10 cellular contexts compared by ENCODE assay signal in genomic region chr19:15430526-15431120, GRCh38. TPM values are rescaled to one million over a fixed set of nuclear protein-coding genes. Genes with fewer than 3 reads are reported as not detected.
A peak's percentile ranks its signal among the peaks of the same experiment; 100 is the strongest.
DNase-seq lines count a peak whose midpoint lies in the region; ATAC-seq and TF ChIP-seq lines count a peak whose summit lies in the region.
"Had no signal": no experiment of that assay in that cellular context is flagged by ENCODE, and none has a peak within 500 bp of the region (broad histone marks: within the 10 kb centered on the region; RNA-seq: fewer than 3 reads in every experiment).

No MANE protein-coding gene starts in this region.

- peaks cover 29 to 31% of the 10 kb centered on the region in 2 donors for H3K4me1 Mint-ChIP-seq in effector memory CD8-positive, alpha-beta T cell (ENCODE audit: low read depth in 2 of 2)
- peaks cover 24% of the 10 kb centered on the region for H3K4me1 Mint-ChIP-seq in osteocyte (ENCODE audit: unreplicated experiment)

- H4K20me1 ChIP-seq in DOHH2 (ENCODE audit: control insufficient read depth, insufficient read depth, low read depth, low read length) (peaks cover 9% of the 10 kb centered on the region), OCI-LY1 (ENCODE audit: insufficient read depth, low read length) (no peaks in the 10 kb centered on the region)

- intact Hi-C loops in testis (cut with DNase I; ENCODE audit: low total_unique reads), result loop anchor here (10.0 kb wide), 1 partner anchor 166 kb away; no protein-coding TSS in a partner anchor

- peaks cover 57% of the 10 kb centered on the region for H3K36me3 ChIP-seq in DOHH2 (ENCODE audit: control insufficient read depth, low read length)
- H3K36me3 ChIP-seq in OCI-LY1 (ENCODE audit: insufficient read depth, low read length), result peaks cover 23% of the 10 kb centered on the region
- H3K36me3 ChIP-seq in testis (ENCODE audit: low read depth, missing control alignments), result no peaks in the 10 kb centered on the region

- H3K4me2 ChIP-seq in DOHH2 (ENCODE audit: low read length) (peak overlapping the region; percentile 100), OCI-LY1 (ENCODE audit: low read length) (peak overlapping the region; percentile 96)

- no peaks in the 10 kb centered on the region for H3K27me3 Mint-ChIP-seq in effector memory CD8-positive, alpha-beta T cell
- H3K27me3 Mint-ChIP-seq in osteocyte (ENCODE audit: unreplicated experiment), result no peaks in the 10 kb centered on the region

- no peaks in the 10 kb centered on the region for H3F3A ChIP-seq in DOHH2 (ENCODE audit: control insufficient read depth, insufficient read depth)
- no peaks in the 10 kb centered on the region for H3F3A ChIP-seq in OCI-LY1 (ENCODE audit: insufficient read depth, low read length)

- ATAC-seq in effector memory CD8-positive, alpha-beta T cell (replicated peaks), result no peak
- ATAC-seq: gastroesophageal sphincter had no signal

- H3K27ac ChIP-seq in DOHH2 (ENCODE audit: low read depth, low read length) (no peak overlapping the region), OCI-LY1 (ENCODE audit: low read depth, low read length, poor library complexity, severe bottlenecking) (no peak overlapping the region), testis (no peak overlapping the region)

- peaks cover 16% of the 10 kb centered on the region for H3K36me3 Mint-ChIP-seq in effector memory CD8-positive, alpha-beta T cell (ENCODE audit: insufficient read depth)
- H3K36me3 Mint-ChIP-seq in osteocyte (ENCODE audit: unreplicated experiment), result peaks cover 18% of the 10 kb centered on the region

- H3K4me3 ChIP-seq in DOHH2 (ENCODE audit: low read length) (peak overlapping the region; percentile 98), OCI-LY1 (ENCODE audit: low read depth, low read length, poor library complexity, severe bottlenecking) (peak overlapping the region; percentile 97), testis (no peak overlapping the region)

- no peak overlapping the region for H2AFZ ChIP-seq in OCI-LY1 (ENCODE audit: low read length)

- WGBS in testis, 2 donors, result 81 to 90% methylated on average over 7 to 10 of the region's 10 CpGs

- peaks cover 24% of the 10 kb centered on the region for H3K4me1 ChIP-seq in DOHH2 (ENCODE audit: control insufficient read depth, low read length)
- H3K4me1 ChIP-seq in OCI-LY1 (ENCODE audit: insufficient read depth, low read length, severe bottlenecking), result peaks cover 25% of the 10 kb centered on the region
- H3K4me1 ChIP-seq in testis, result peaks cover 18% of the 10 kb centered on the region

- no peak for DNase-seq in effector memory CD8-positive, alpha-beta T cell
- no peak for DNase-seq in osteocyte (ENCODE audit: extremely low spot score, unreplicated experiment)
- DNase-seq in NOMO-1 (lab: John Stamatoyannopoulos, UW; ENCODE audit: unreplicated experiment in 2 of 2), result no peak
- no peak for DNase-seq in NCI-H82 treated with DMSO at 0.1 percent for 48 hours (lab: John Stamatoyannopoulos, UW; ENCODE audit: unreplicated experiment)
- DNase-seq in testis, result no peak
- no peak for DNase-seq in hippocampal formation (lab: John Stamatoyannopoulos, UW)
- DNase-seq: NCI-H187 had no signal

- no peak for TF ChIP-seq CTCF in DOHH2 (IDR thresholded peaks at IDR 0.05; ENCODE audit: low read depth, low read length, poor library complexity, severe bottlenecking)
- TF ChIP-seq CTCF in OCI-LY1 (IDR thresholded peaks at IDR 0.05; ENCODE audit: low read length), result no peak
- TF ChIP-seq CTCF in osteocyte (IDR thresholded peaks at IDR 0.05), result no peak
- TF ChIP-seq CTCF in testis (IDR thresholded peaks at IDR 0.05), result no peak

- H3K9ac ChIP-seq in OCI-LY1 (ENCODE audit: low read length), result peak overlapping the region; percentile 90; the same call in 1 of the 2 replicates

- H3K9me3 Mint-ChIP-seq in effector memory CD8-positive, alpha-beta T cell, result no peaks in the 10 kb centered on the region
- no peaks in the 10 kb centered on the region for H3K9me3 Mint-ChIP-seq in osteocyte (ENCODE audit: unreplicated experiment)

- H3K27me3 ChIP-seq in DOHH2 (ENCODE audit: control insufficient read depth, low read length), result no peaks in the 10 kb centered on the region
- H3K27me3 ChIP-seq in OCI-LY1 (ENCODE audit: insufficient read depth, low read length), result no peaks in the 10 kb centered on the region
- no peaks in the 10 kb centered on the region for H3K27me3 ChIP-seq in testis
- H3K27me3 ChIP-seq: gastroesophageal sphincter had no signal

- TF ChIP-seq POLR2A in testis (IDR thresholded peaks at IDR 0.05), result no peak

- H3K9me3 ChIP-seq in DOHH2 (ENCODE audit: control insufficient read depth, insufficient read depth, low read length) (no peaks in the 10 kb centered on the region), OCI-LY1 (ENCODE audit: low read length) (no peaks in the 10 kb centered on the region), testis (no peaks in the 10 kb centered on the region)
- H3K9me3 ChIP-seq: gastroesophageal sphincter had no signal

- H3K4me3 Mint-ChIP-seq in effector memory CD8-positive, alpha-beta T cell, result peak overlapping the region; percentile 93 to 95
- H3K4me3 Mint-ChIP-seq in osteocyte (ENCODE audit: unreplicated experiment), result peak overlapping the region; percentile 95

- H3K79me2 ChIP-seq in DOHH2 (ENCODE audit: control insufficient read depth, low read length), result peaks cover 46% of the 10 kb centered on the region
- peaks cover 20% of the 10 kb centered on the region for H3K79me2 ChIP-seq in OCI-LY1 (ENCODE audit: insufficient read depth, low read length)

- H3K9me2 ChIP-seq in DOHH2 (replicated peaks; ENCODE audit: control insufficient read depth, low read length), result no peaks in the 10 kb centered on the region
- no peaks in the 10 kb centered on the region for H3K9me2 ChIP-seq in OCI-LY1 (ENCODE audit: low read depth, low read length)

- no peak overlapping the region for H3K27ac Mint-ChIP-seq in effector memory CD8-positive, alpha-beta T cell
- peak overlapping the region; percentile 76 for H3K27ac Mint-ChIP-seq in osteocyte (ENCODE audit: unreplicated experiment)

RNA-seq across cellular contexts. Expression of gene AKAP8L, which starts 11.8 kb away (rescaled TPM):
- total RNA-seq in osteocyte (96.2 and 104 TPM in 2 replicates), testis (100 to 1,000 TPM; 334 to 399 TPM)
- polyA plus RNA-seq in testis (ENCODE audit: insufficient read depth, low read depth, low replicate concordance), result 131 TPM

RNA-seq across cellular contexts. Expression of gene WIZ, which starts 19.1 kb away (rescaled TPM):
- total RNA-seq in osteocyte (52.4 and 55.0 TPM in 2 replicates), testis (100 to 1,000 TPM; 109 to 118 TPM)
- 66.2 TPM for polyA plus RNA-seq in testis (ENCODE audit: insufficient read depth, low read depth, low replicate concordance)

RNA-seq across cellular contexts. Expression of gene RASAL3, which starts 33.7 kb away (rescaled TPM):
- total RNA-seq in osteocyte (not detected in 2 replicates), testis (1 to 10 TPM; 1.4 to 2.7 TPM)
- 2.0 TPM for polyA plus RNA-seq in testis (ENCODE audit: insufficient read depth, low read depth, low replicate concordance)

RNA-seq across cellular contexts. Expression of gene PGLYRP2, which starts 48.7 kb away (rescaled TPM):
- total RNA-seq in osteocyte (not detected in 2 replicates), testis (10 to 100 TPM; 43.7 to 44.4 TPM)
- polyA plus RNA-seq in testis (ENCODE audit: insufficient read depth, low read depth, low replicate concordance), result 27.8 TPM
- total RNA-seq: gastroesophageal sphincter had no signal

RNA-seq across cellular contexts. Expression of gene AKAP8, which starts 51.0 kb away (rescaled TPM):
- total RNA-seq in osteocyte (34.2 and 36.9 TPM in 2 replicates), testis (10 to 100 TPM; 44.0 to 46.3 TPM)
- 20.1 TPM for polyA plus RNA-seq in testis (ENCODE audit: insufficient read depth, low read depth, low replicate concordance)

Comparison
In these comparisons a context has a peak if more than half of its experiments do, and no peak if none do; other contexts are left out.
1. H3K4me3 ChIP-seq: peak in DOHH2 (single experiment) and OCI-LY1 (single experiment); none in testis (0 of 2).